In genomic region chr4:2241003-2241402, GRCh38 we compare ENCODE assay signal across 8 cellular contexts. TPM values are rescaled to one million over a fixed set of nuclear protein-coding genes. Genes with fewer than 3 reads are reported as not detected.
DNase-seq lines count a peak whose midpoint lies in the region; ATAC-seq and TF ChIP-seq lines count a peak whose summit lies in the region.

No MANE protein-coding gene starts in this region.

- H3K27me3 Mint-ChIP-seq in activated T-cell treated with anti-CD3 and anti-CD28 coated beads, Interleukin-2, amount 50 U/mL, for 72 hours (ENCODE audit: low read depth) = no peaks in the 10 kb centered on the region
- H3K27me3 Mint-ChIP-seq in activated naive CD8-positive, alpha-beta T cell treated with anti-CD3 and anti-CD28 coated beads, Interleukin-2, amount 50 U/mL, for 24 hours = no peaks in the 10 kb centered on the region
- no peaks in the 10 kb centered on the region for H3K27me3 Mint-ChIP-seq in type B pancreatic cell

- peaks cover 0 to 30% (median 2%) of the 10 kb centered on the region in 4 donors for H3K4me1 ChIP-seq in right lobe of liver

- H3K4me3 Mint-ChIP-seq in activated T-cell treated with anti-CD3 and anti-CD28 coated beads, Interleukin-2, amount 50 U/mL, for 72 hours = peak overlapping the region; percentile 92 to 93
- H3K4me3 Mint-ChIP-seq in activated naive CD8-positive, alpha-beta T cell treated with anti-CD3 and anti-CD28 coated beads, Interleukin-2, amount 50 U/mL, for 24 hours = peak overlapping the region; percentile 83
- peak overlapping the region; percentile 96 for H3K4me3 Mint-ChIP-seq in type B pancreatic cell

- ATAC-seq in activated T-cell treated with anti-CD3 and anti-CD28 coated beads, Interleukin-2, amount 50 U/mL, for 72 hours (replicated peaks in 1 of 2) = no peak
- ATAC-seq in activated naive CD8-positive, alpha-beta T cell treated with anti-CD3 and anti-CD28 coated beads, Interleukin-2, amount 50 U/mL, for 24 hours = no peak
- ATAC-seq in right lobe of liver = no peak
- no peak for ATAC-seq in HG03196 (IDR thresholded peaks at IDR 0.05; ENCODE audit: unreplicated experiment)
- no peak for ATAC-seq in GM18498 (IDR thresholded peaks at IDR 0.05; ENCODE audit: unreplicated experiment)

- intact Hi-C loops in right lobe of liver (cut with DNase I) = no loop called here

- TF ChIP-seq CTCF in right lobe of liver (IDR thresholded peaks at IDR 0.05) (no peak), type B pancreatic cell (conservative IDR thresholded peaks at IDR 0.05) (no peak)

- no peak for DNase-seq in activated T-cell treated with anti-CD3 and anti-CD28 coated beads, Interleukin-2, amount 50 U/mL, for 72 hours
- DNase-seq in activated T-cell treated with anti-CD3 and anti-CD28 coated beads for 4 hours (no peak), right lobe of liver (no peak), type B pancreatic cell (ENCODE audit: extremely low spot score, unreplicated experiment) (no peak), NCI-H2196 treated with DMSO at 0.1 percent for 48 hours (lab: John Stamatoyannopoulos, UW; ENCODE audit: unreplicated experiment) (no peak)
- DNase-seq in activated naive CD8-positive, alpha-beta T cell treated with anti-CD3 and anti-CD28 coated beads, Interleukin-2, amount 50 U/mL, for 24 hours = no peak

- WGBS in right lobe of liver (ENCODE audit: insufficient coverage, low coverage, low lambda C conversion rate, missing lambda C conversion rate) = 1% methylated on average over 7 of the region's 7 CpGs

- peaks cover 4 to 21% of the 10 kb centered on the region in 2 donors for H3K36me3 Mint-ChIP-seq in activated T-cell treated with anti-CD3 and anti-CD28 coated beads, Interleukin-2, amount 50 U/mL, for 72 hours (ENCODE audit: insufficient read depth in 2 of 2)
- H3K36me3 Mint-ChIP-seq in activated naive CD8-positive, alpha-beta T cell treated with anti-CD3 and anti-CD28 coated beads, Interleukin-2, amount 50 U/mL, for 24 hours (ENCODE audit: low read depth) = peaks cover 23% of the 10 kb centered on the region
- H3K36me3 Mint-ChIP-seq in type B pancreatic cell = peaks cover 18% of the 10 kb centered on the region

- peak overlapping the region in 2 of 3 donors; percentile 22 to 68 for H3K27ac ChIP-seq in right lobe of liver

- no peak for TF ChIP-seq POLR2A in right lobe of liver (IDR thresholded peaks at IDR 0.05)

- peak overlapping the region; percentile 93 for H3K27ac Mint-ChIP-seq in activated T-cell treated with anti-CD3 and anti-CD28 coated beads, Interleukin-2, amount 50 U/mL, for 72 hours
- peak overlapping the region; percentile 76 for H3K27ac Mint-ChIP-seq in activated naive CD8-positive, alpha-beta T cell treated with anti-CD3 and anti-CD28 coated beads, Interleukin-2, amount 50 U/mL, for 24 hours
- H3K27ac Mint-ChIP-seq in type B pancreatic cell = peak overlapping the region; percentile 81

- H3K27me3 ChIP-seq in right lobe of liver = no peaks in the 10 kb centered on the region

- peak overlapping the region; percentile 75 to 99 (median 95) for H3K4me3 ChIP-seq in right lobe of liver

- H3K36me3 ChIP-seq in right lobe of liver = peaks cover 0 to 2% (median 0%) of the 10 kb centered on the region in 4 donors

- H3K4me1 Mint-ChIP-seq in activated T-cell treated with anti-CD3 and anti-CD28 coated beads, Interleukin-2, amount 50 U/mL, for 72 hours (ENCODE audit: low read depth) = peaks cover 61% of the 10 kb centered on the region
- H3K4me1 Mint-ChIP-seq in activated naive CD8-positive, alpha-beta T cell treated with anti-CD3 and anti-CD28 coated beads, Interleukin-2, amount 50 U/mL, for 24 hours = peaks cover 54% of the 10 kb centered on the region
- H3K4me1 Mint-ChIP-seq in type B pancreatic cell (ENCODE audit: unreplicated experiment) = peaks cover 45% of the 10 kb centered on the region

- H3K9me3 ChIP-seq in right lobe of liver = no peaks in the 10 kb centered on the region

- no peaks in the 10 kb centered on the region for H3K9me3 Mint-ChIP-seq in activated T-cell treated with anti-CD3 and anti-CD28 coated beads, Interleukin-2, amount 50 U/mL, for 72 hours
- H3K9me3 Mint-ChIP-seq in activated naive CD8-positive, alpha-beta T cell treated with anti-CD3 and anti-CD28 coated beads, Interleukin-2, amount 50 U/mL, for 24 hours = no peaks in the 10 kb centered on the region
- H3K9me3 Mint-ChIP-seq in type B pancreatic cell = no peaks in the 10 kb centered on the region

RNA-seq across cellular contexts. Expression of gene HAUS3, which starts 0.9 kb away (rescaled TPM):
- total RNA-seq in activated T-cell treated with anti-CD3 and anti-CD28 coated beads, Interleukin-2, amount 50 U/mL, for 72 hours = 10 to 100 TPM; 21.0 to 21.7 TPM
- total RNA-seq in right lobe of liver = 1 to 10 TPM; 3.5 to 5.1 (median 4.6) TPM
- 12.3 and 19.7 TPM in 2 replicates for total RNA-seq in type B pancreatic cell (ENCODE audit: low replicate concordance)

RNA-seq across cellular contexts. Expression of gene POLN, which starts 0.9 kb away (rescaled TPM):
- total RNA-seq in activated T-cell treated with anti-CD3 and anti-CD28 coated beads, Interleukin-2, amount 50 U/mL, for 72 hours = 1 to 10 TPM; 4.6 TPM
- 1 to 10 TPM in 4 of 6 experiments, under 1 TPM in 2; 0.87 to 2.5 (median 1.4) TPM for total RNA-seq in right lobe of liver
- total RNA-seq in type B pancreatic cell (ENCODE audit: low replicate concordance) = 4.1 and 4.3 TPM in 2 replicates

RNA-seq across cellular contexts. Expression of gene MXD4, which starts 20.9 kb away (rescaled TPM):
- total RNA-seq in activated T-cell treated with anti-CD3 and anti-CD28 coated beads, Interleukin-2, amount 50 U/mL, for 72 hours = 10 to 100 TPM; 10.1 to 11.3 TPM
- total RNA-seq in right lobe of liver (10 to 100 TPM; 17.8 to 23.0 (median 19.7) TPM), type B pancreatic cell (ENCODE audit: low replicate concordance) (59.8 and 79.9 TPM in 2 replicates)
